Comparison of ENCODE assay signal across 19 cellular contexts in the genomic region with DNA sequence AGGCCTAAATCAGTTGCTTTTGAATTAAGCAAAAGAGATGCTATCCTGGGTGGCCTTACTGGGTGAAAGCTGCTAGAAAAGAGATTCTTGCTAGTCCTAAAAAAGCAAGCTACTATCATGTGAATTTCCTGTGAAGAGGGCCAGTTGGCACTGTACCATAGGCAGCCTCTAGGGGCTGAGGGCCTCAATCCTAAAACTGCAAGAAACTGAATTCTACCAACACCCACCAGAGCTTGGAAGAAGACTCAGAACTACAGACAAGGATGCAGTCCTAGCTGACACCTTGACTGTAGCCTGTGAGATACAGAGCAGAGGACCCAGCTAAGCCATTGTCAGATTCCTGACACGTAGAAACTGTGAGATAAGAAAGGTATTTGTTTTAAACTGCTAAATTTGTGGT. TPM values are rescaled to one million over a fixed set of nuclear protein-coding genes. Genes with fewer than 3 reads are reported as not detected.
A peak's percentile ranks its signal among the peaks of the same experiment; 100 is the strongest.
DNase-seq lines count a peak whose midpoint lies in the region; ATAC-seq, FAIRE-seq and TF ChIP-seq lines count a peak whose summit lies in the region.
"Had no signal": no experiment of that assay in that cellular context is flagged by ENCODE, and none has a peak within 500 bp of the region (broad histone marks: within the 10 kb centered on the region; RNA-seq: fewer than 3 reads in every experiment).

No MANE protein-coding gene starts in this region.

- H3K27ac Mint-ChIP-seq in progenitor cell of endocrine pancreas: no peak overlapping the region
- H3K27ac Mint-ChIP-seq: immature natural killer cell; T-helper 1 cell treated with Interleukin-12 subunit alpha and Interleukin-12 subunit beta and Interleukin-4 antibody, amounts not matched to agents 30 μg/mL and 1 μg/mL, for 36 hours had no signal

- TF ChIP-seq CTCF in brain microvascular endothelial cell (IDR thresholded peaks at IDR 0.05; ENCODE audit: low read depth, low read length, missing control alignments) (peak; percentile 47), progenitor cell of endocrine pancreas (IDR thresholded peaks at IDR 0.05; ENCODE audit: unreplicated experiment) (peak; percentile 41), omental fat pad (IDR thresholded peaks at IDR 0.05) (no peak)

- in situ Hi-C loops in brain microvascular endothelial cell (cut with HindIII; ENCODE audit: low pct_ligation_motif_present, low sequenced_read_pairs): no loop called here

- H3K4me1 Mint-ChIP-seq in progenitor cell of endocrine pancreas (ENCODE audit: low read depth): peaks cover 22% of the 10 kb centered on the region
- H3K4me1 Mint-ChIP-seq: immature natural killer cell had no signal

- H3K4me3 ChIP-seq in brain microvascular endothelial cell (ENCODE audit: low read depth, low read length): no peak overlapping the region

- H3K27me3 Mint-ChIP-seq in progenitor cell of endocrine pancreas: no peaks in the 10 kb centered on the region

- peak; percentile 55 for FAIRE-seq in HTR-8/SVneo (lab: Jason Lieb, UNC)

- no peak overlapping the region for H3K27ac ChIP-seq in brain microvascular endothelial cell
- H3K27ac ChIP-seq: 22Rv1, C4-2B had no signal

- DNase-seq in DMS 273 (lab: John Stamatoyannopoulos, UW; ENCODE audit: unreplicated experiment) (peak; percentile 44), DMS 273 treated with DMSO at 0.1 percent for 48 hours (lab: John Stamatoyannopoulos, UW) (no peak), HTR-8/SVneo (ENCODE audit: insufficient read length, low spot score) (no peak), brain microvascular endothelial cell (no peak), progenitor cell of endocrine pancreas (ENCODE audit: low spot score, unreplicated experiment) (no peak), omental fat pad (ENCODE audit: low spot score) (no peak), germinal center (ENCODE audit: low spot score) (no peak)
- DNase-seq in stimulated activated CD8-positive, alpha-beta memory T cell treated with anti-CD3 and anti-CD28 coated beads, Interleukin-4, amount 100 ng/mL, for 48 hours: no peak
- DNase-seq: activated naive CD4-positive, alpha-beta T cell; effector CD8-positive, alpha-beta T cell; EL; immature natural killer cell; NCI-H1694; occipital lobe; RPMI8226 had no signal

- no peaks in the 10 kb centered on the region for H3K36me3 Mint-ChIP-seq in progenitor cell of endocrine pancreas (ENCODE audit: insufficient read depth)
- H3K36me3 Mint-ChIP-seq: immature natural killer cell had no signal

- ATAC-seq in omental fat pad (ENCODE audit: low FRiP score): no peak

- H3K9me3 Mint-ChIP-seq in progenitor cell of endocrine pancreas (ENCODE audit: low read depth): no peaks in the 10 kb centered on the region
- H3K9me3 Mint-ChIP-seq: immature natural killer cell; T-helper 1 cell treated with Interleukin-12 subunit alpha and Interleukin-12 subunit beta and Interleukin-4 antibody, amounts not matched to agents 30 μg/mL and 1 μg/mL, for 36 hours had no signal

- no peaks in the 10 kb centered on the region for H3K36me3 ChIP-seq in brain microvascular endothelial cell (replicated peaks)

- no peak overlapping the region for H3K4me3 Mint-ChIP-seq in progenitor cell of endocrine pancreas (ENCODE audit: low read depth)
- H3K4me3 Mint-ChIP-seq: immature natural killer cell; T-helper 1 cell treated with Interleukin-12 subunit alpha and Interleukin-12 subunit beta and Interleukin-4 antibody, amounts not matched to agents 30 μg/mL and 1 μg/mL, for 36 hours had no signal

- H3K27me3 ChIP-seq in brain microvascular endothelial cell (replicated peaks): no peaks in the 10 kb centered on the region

RNA-seq across cellular contexts. Expression of a gene that starts 24.5 kb away (rescaled TPM):
- total RNA-seq in progenitor cell of endocrine pancreas (28.4 and 35.9 TPM in 2 replicates), omental fat pad (10 to 100 TPM in 3 of 4 donors, 1 to 10 TPM in 1; 9.4 to 56.0 (median 21.5) TPM)
- total RNA-seq: NCI-H460 had no signal

Comparison
In these comparisons a context has a peak if more than half of its experiments do, and no peak if none do; other contexts are left out.
1. CTCF ChIP-seq: peak in brain microvascular endothelial cell (single experiment) and progenitor cell of endocrine pancreas (single experiment); none in omental fat pad (0 of 3).